In the genomic region with DNA sequence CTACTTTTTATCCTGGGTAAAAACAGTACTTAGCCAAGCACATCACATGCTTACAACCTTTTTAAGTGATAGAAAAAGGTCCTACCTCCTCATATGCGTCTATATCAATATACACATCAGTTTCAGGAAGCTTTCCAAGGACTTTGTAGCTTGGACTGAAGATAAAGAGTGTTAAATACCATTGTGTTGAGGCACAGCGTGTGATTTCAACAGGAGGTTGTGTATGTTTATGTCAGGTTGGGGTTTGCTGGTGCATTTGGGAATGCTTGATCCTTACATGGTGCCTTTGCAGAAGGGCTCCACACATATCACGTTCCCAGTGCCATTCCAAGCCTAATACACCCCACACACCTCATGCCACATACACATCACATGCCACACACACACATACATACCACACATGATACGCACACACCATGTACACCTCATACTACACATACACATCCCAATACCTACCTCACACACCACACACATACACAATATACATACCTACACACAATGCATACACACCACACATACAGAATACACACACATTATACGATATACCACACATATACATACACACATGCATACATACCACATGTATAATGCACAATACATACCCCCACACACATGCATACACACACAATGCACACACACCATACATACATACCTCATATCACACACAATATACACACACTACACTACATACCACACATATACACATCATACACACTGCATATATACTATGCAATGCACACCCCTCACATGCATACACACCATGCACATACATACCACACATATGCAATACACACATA, we compare ENCODE assay signal across 2 cellular contexts.
TF ChIP-seq lines count a peak whose summit lies in the region.

No MANE protein-coding gene starts in this region.

TF ChIP-seq in IMR-90, 13 proteins besides CTCF, POLR2A, EP300 and RAD21:
- TF ChIP-seq USF2 (IDR thresholded peaks at IDR 0.05; ENCODE audit: low read depth, low read length) (no peak), MAFK (IDR thresholded peaks at IDR 0.05; ENCODE audit: low read depth, low read length) (no peak), NFE2L2 (IDR thresholded peaks at IDR 0.05; ENCODE audit: low read depth, low read length) (no peak), MXI1 (IDR thresholded peaks at IDR 0.05; ENCODE audit: borderline replicate concordance, low read depth, low read length) (no peak), RFX5 (IDR thresholded peaks at IDR 0.05; ENCODE audit: low read depth, low read length) (no peak), CHD1 (IDR thresholded peaks at IDR 0.05; ENCODE audit: low read depth, low read length) (no peak), SMC3 (IDR thresholded peaks at IDR 0.05; ENCODE audit: low read depth, low read length) (no peak), FOS (IDR thresholded peaks at IDR 0.05; ENCODE audit: low read depth, low read length) (no peak), CEBPB (IDR thresholded peaks at IDR 0.05; ENCODE audit: low read depth, low read length) (no peak), MAZ (IDR thresholded peaks at IDR 0.05; ENCODE audit: borderline replicate concordance, low read depth, low read length) (no peak), RCOR1 (IDR thresholded peaks at IDR 0.05; ENCODE audit: insufficient replicate concordance, low read length) (no peak), BHLHE40 (IDR thresholded peaks at IDR 0.05; ENCODE audit: low read depth, low read length) (no peak)
- TF ChIP-seq, protein P1, sequence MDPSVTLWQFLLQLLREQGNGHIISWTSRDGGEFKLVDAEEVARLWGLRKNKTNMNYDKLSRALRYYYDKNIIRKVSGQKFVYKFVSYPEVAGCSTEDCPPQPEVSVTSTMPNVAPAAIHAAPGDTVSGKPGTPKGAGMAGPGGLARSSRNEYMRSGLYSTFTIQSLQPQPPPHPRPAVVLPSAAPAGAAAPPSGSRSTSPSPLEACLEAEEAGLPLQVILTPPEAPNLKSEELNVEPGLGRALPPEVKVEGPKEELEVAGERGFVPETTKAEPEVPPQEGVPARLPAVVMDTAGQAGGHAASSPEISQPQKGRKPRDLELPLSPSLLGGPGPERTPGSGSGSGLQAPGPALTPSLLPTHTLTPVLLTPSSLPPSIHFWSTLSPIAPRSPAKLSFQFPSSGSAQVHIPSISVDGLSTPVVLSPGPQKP (IDR thresholded peaks at IDR 0.05; ENCODE audit: borderline replicate concordance, low read depth, low read length): no peak

TF ChIP-seq in K562, 482 proteins besides CTCF, POLR2A, EP300 and RAD21:
- 0 out of 2 replicates have a peak, but pooled peaks have one; percentile 18 for TF ChIP-seq SOX6 (IDR thresholded peaks at IDR 0.05)
- no peak; the same call in 1 of the 2 replicates for TF ChIP-seq ARID2 (IDR thresholded peaks at IDR 0.05)
- TF ChIP-seq, protein P2, sequence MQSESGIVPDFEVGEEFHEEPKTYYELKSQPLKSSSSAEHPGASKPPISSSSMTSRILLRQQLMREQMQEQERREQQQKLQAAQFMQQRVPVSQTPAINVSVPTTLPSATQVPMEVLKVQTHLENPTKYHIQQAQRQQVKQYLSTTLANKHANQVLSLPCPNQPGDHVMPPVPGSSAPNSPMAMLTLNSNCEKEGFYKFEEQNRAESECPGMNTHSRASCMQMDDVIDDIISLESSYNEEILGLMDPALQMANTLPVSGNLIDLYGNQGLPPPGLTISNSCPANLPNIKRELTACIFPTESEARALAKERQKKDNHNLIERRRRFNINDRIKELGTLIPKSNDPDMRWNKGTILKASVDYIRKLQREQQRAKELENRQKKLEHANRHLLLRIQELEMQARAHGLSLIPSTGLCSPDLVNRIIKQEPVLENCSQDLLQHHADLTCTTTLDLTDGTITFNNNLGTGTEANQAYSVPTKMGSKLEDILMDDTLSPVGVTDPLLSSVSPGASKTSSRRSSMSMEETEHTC (IDR thresholded peaks at IDR 0.05): no peak
- TF ChIP-seq ZNF143 (CRISPR knock-in tag; IDR thresholded peaks at IDR 0.05): no peak
- no peak for TF ChIP-seq ZNF253 (CRISPR knock-in tag; conservative IDR thresholded peaks at IDR 0.05)
- TF ChIP-seq, protein P3, sequence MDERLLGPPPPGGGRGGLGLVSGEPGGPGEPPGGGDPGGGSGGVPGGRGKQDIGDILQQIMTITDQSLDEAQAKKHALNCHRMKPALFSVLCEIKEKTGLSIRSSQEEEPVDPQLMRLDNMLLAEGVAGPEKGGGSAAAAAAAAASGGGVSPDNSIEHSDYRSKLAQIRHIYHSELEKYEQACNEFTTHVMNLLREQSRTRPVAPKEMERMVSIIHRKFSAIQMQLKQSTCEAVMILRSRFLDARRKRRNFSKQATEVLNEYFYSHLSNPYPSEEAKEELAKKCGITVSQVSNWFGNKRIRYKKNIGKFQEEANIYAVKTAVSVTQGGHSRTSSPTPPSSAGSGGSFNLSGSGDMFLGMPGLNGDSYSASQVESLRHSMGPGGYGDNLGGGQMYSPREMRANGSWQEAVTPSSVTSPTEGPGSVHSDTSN (CRISPR knock-in tag; IDR thresholded peaks at IDR 0.05; ENCODE audit: low read depth): no peak
- TF ChIP-seq, protein P3 (tag; conservative IDR thresholded peaks at IDR 0.05; ENCODE audit: low read depth): no peak
- peak; percentile 38 for TF ChIP-seq TAF9B (IDR thresholded peaks at IDR 0.05; ENCODE audit: partially characterized antibody)
- peak in 1 of 2 experiments; percentile 41; a peak in 1 of 4 replicates for TF ChIP-seq KDM1A (IDR thresholded peaks at IDR 0.05)
- TF ChIP-seq BMI1 (IDR thresholded peaks at IDR 0.05; ENCODE audit: low read length): no peak
- TF ChIP-seq E2F4 (CRISPR knock-in tag; IDR thresholded peaks at IDR 0.05; ENCODE audit: low read depth): 0 out of 2 replicates have a peak, but pooled peaks have one; percentile 35
- TF ChIP-seq PHF20 (IDR thresholded peaks at IDR 0.05; ENCODE audit: partially characterized antibody): peak; percentile 41
- TF ChIP-seq NR2C2 (CRISPR knock-in tag; IDR thresholded peaks at IDR 0.05): peak; percentile 44; the same call in 1 of the 2 replicates
- TF ChIP-seq NR2C2 (tag; IDR thresholded peaks at IDR 0.05): no peak
- no peak for TF ChIP-seq RFX5 (IDR thresholded peaks at IDR 0.05; ENCODE audit: low read depth, low read length)
- peak; percentile 66; the same call in 1 of the 2 replicates for TF ChIP-seq TSC22D4 (tag; IDR thresholded peaks at IDR 0.05)
- TF ChIP-seq, protein P4, sequence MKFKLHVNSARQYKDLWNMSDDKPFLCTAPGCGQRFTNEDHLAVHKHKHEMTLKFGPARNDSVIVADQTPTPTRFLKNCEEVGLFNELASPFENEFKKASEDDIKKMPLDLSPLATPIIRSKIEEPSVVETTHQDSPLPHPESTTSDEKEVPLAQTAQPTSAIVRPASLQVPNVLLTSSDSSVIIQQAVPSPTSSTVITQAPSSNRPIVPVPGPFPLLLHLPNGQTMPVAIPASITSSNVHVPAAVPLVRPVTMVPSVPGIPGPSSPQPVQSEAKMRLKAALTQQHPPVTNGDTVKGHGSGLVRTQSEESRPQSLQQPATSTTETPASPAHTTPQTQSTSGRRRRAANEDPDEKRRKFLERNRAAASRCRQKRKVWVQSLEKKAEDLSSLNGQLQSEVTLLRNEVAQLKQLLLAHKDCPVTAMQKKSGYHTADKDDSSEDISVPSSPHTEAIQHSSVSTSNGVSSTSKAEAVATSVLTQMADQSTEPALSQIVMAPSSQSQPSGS (CRISPR knock-in tag; IDR thresholded peaks at IDR 0.05): peak; percentile 47; the same call in 1 of the 2 replicates
- no peak for TF ChIP-seq ZNF197 (CRISPR knock-in tag; IDR thresholded peaks at IDR 0.05; ENCODE audit: low read depth)
- TF ChIP-seq E2F5 (CRISPR knock-in tag; IDR thresholded peaks at IDR 0.05): 0 out of 2 replicates have a peak, but pooled peaks have one; percentile 41
- no peak for TF ChIP-seq SMAD1 (IDR thresholded peaks at IDR 0.05; ENCODE audit: low read depth, low read length, partially characterized antibody)
- TF ChIP-seq NCOR1 (IDR thresholded peaks at IDR 0.05): 0 out of 2 replicates have a peak, but pooled peaks have one; percentile 8
- TF ChIP-seq, protein P5, sequence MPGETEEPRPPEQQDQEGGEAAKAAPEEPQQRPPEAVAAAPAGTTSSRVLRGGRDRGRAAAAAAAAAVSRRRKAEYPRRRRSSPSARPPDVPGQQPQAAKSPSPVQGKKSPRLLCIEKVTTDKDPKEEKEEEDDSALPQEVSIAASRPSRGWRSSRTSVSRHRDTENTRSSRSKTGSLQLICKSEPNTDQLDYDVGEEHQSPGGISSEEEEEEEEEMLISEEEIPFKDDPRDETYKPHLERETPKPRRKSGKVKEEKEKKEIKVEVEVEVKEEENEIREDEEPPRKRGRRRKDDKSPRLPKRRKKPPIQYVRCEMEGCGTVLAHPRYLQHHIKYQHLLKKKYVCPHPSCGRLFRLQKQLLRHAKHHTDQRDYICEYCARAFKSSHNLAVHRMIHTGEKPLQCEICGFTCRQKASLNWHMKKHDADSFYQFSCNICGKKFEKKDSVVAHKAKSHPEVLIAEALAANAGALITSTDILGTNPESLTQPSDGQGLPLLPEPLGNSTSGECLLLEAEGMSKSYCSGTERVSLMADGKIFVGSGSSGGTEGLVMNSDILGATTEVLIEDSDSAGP (CRISPR knock-in tag; IDR thresholded peaks at IDR 0.05): 0 out of 2 replicates have a peak, but pooled peaks have one; percentile 45
- TF ChIP-seq CBFA2T3 (IDR thresholded peaks at IDR 0.05): no peak
- TF ChIP-seq HNRNPH1 (optimal IDR thresholded peaks at IDR 0.05; ENCODE audit: low read depth, low read length): no peak
- TF ChIP-seq PATZ1 (CRISPR knock-in tag; IDR thresholded peaks at IDR 0.05; ENCODE audit: borderline replicate concordance): no peak
- TF ChIP-seq SRSF7 (optimal IDR thresholded peaks at IDR 0.05; ENCODE audit: low read depth, low read length): no peak
- TF ChIP-seq DMBX1 (CRISPR knock-in tag; IDR thresholded peaks at IDR 0.05; ENCODE audit: borderline replicate concordance): no peak
- 0 out of 2 replicates have a peak, but pooled peaks have one; percentile 3 for TF ChIP-seq ZNF316 (IDR thresholded peaks at IDR 0.05)
- no peak for TF ChIP-seq PHF21A (IDR thresholded peaks at IDR 0.05; ENCODE audit: borderline replicate concordance, low read depth)
- TF ChIP-seq RB1 (IDR thresholded peaks at IDR 0.05; ENCODE audit: low read depth): no peak
- TF ChIP-seq ZNF584 (CRISPR knock-in tag; IDR thresholded peaks at IDR 0.05; ENCODE audit: low read depth): no peak
